8 cellular contexts compared by ENCODE assay signal in genomic region chr4:183987987-183988392, GRCh38.
DNase-seq lines count a peak whose midpoint lies in the region; ATAC-seq, FAIRE-seq and TF ChIP-seq lines count a peak whose summit lies in the region.

No MANE protein-coding gene starts in this region.

- intact Hi-C loops in heart left ventricle (cut with DNase I) = loop anchor here in 8 of 10 donors (1.0 to 10.0 kb wide), 9 partner anchors 26 to 153 kb away; partner anchors contain the start of gene STOX2 (in 8 of the 8)
- intact Hi-C loops in pancreas (cut with DNase I) = no loop called here

- H3K4me1 ChIP-seq in HUES48 (ENCODE audit: control insufficient read depth, insufficient read depth, low read length) (peaks cover 32% of the 10 kb centered on the region), heart left ventricle (peaks cover 0 to 72% (median 22%) of the 10 kb centered on the region in 12 donors), pancreas (no peaks in the 10 kb centered on the region)

- H3K27me3 ChIP-seq in HUES48 (ENCODE audit: control insufficient read depth, insufficient read depth, low read length) (peaks cover 22% of the 10 kb centered on the region), heart left ventricle (no peaks in the 10 kb centered on the region), pancreas (no peaks in the 10 kb centered on the region)

- FAIRE-seq in pancreas (lab: Jason Lieb, UNC) = no peak

- H3K4me3 ChIP-seq in HUES48 (ENCODE audit: low read depth, low read length) = peak overlapping the region; percentile 55
- H3K4me3 ChIP-seq in WI38 (ENCODE audit: low read depth, low read length) = peak overlapping the region; percentile 40
- H3K4me3 ChIP-seq in heart left ventricle = peak overlapping the region; percentile 12 to 56 (median 48)
- H3K4me3 ChIP-seq in pancreas = peak overlapping the region in 1 of 4 donors; percentile 22

- ATAC-seq in heart left ventricle = peak; percentile 90 to 94 (median 92)
- ATAC-seq in pancreas = peak; percentile 66 to 94 (median 86)
- no peak for ATAC-seq in GM21528 (IDR thresholded peaks at IDR 0.05; ENCODE audit: low FRiP score, unreplicated experiment)

- H3K27ac ChIP-seq in HUES48 (ENCODE audit: low read depth, low read length) (peak overlapping the region; percentile 91), heart left ventricle (peak overlapping the region; percentile 63 to 94 (median 86)), pancreas (peak overlapping the region in 2 of 4 donors; percentile 26 to 42)

- no peaks in the 10 kb centered on the region for H3K9me3 ChIP-seq in HUES48 (ENCODE audit: control insufficient read depth, insufficient read depth, low read length)
- no peaks in the 10 kb centered on the region for H3K9me3 ChIP-seq in heart left ventricle
- no peaks in the 10 kb centered on the region for H3K9me3 ChIP-seq in pancreas

- DNase-seq in A172 (ENCODE audit: low spot score) = peak; percentile 92
- peak; percentile 67 to 88 (median 82) for DNase-seq in heart left ventricle
- peak in 3 of 6 donors; percentile 13 to 25 (median 21) for DNase-seq in pancreas
- DNase-seq in activated CD4-positive, alpha-beta T cell treated with anti-CD3 and anti-CD28 coated beads, Interleukin-2, amount 50 U/mL, for 1 hour = no peak
- DNase-seq in NK-92 treated with Interleukin-12 subunit alpha and Interleukin-12 subunit beta, amount 100 ng/mL, for 24 hours (lab: John Stamatoyannopoulos, UW) = no peak

- 1 to 12% (median 5%) methylated on average over 10 of the region's 10 CpGs for WGBS in heart left ventricle, 4 donors
- 54 to 61% methylated on average over 10 of the region's 10 CpGs for WGBS in pancreas, 2 donors

- peak overlapping the region; percentile 76 for H3K9ac ChIP-seq in HUES48 (ENCODE audit: low read depth, low read length)

- H3K36me3 ChIP-seq in HUES48 (ENCODE audit: control insufficient read depth, insufficient read depth, low read length) (no peaks in the 10 kb centered on the region), heart left ventricle (no peaks in the 10 kb centered on the region), pancreas (no peaks in the 10 kb centered on the region)

- TF ChIP-seq POLR2A in heart left ventricle (IDR thresholded peaks at IDR 0.05) = peak in 1 of 2 donors; percentile 73

- no peak for TF ChIP-seq CTCF in WI38 (IDR thresholded peaks at IDR 0.05; ENCODE audit: low read depth, low read length)
- TF ChIP-seq CTCF in heart left ventricle (IDR thresholded peaks at IDR 0.05) = no peak
- TF ChIP-seq CTCF in pancreas (IDR thresholded peaks at IDR 0.05) = no peak

Comparison
In these comparisons a context has a peak if more than half of its experiments do, and no peak if none do; other contexts are left out.
1. DNase-seq: peak in A172 (single experiment) and heart left ventricle (5 of 5); none in activated CD4-positive, alpha-beta T cell treated with anti-CD3 and anti-CD28 coated beads, Interleukin-2, amount 50 U/mL, for 1 hour (single experiment) and NK-92 treated with Interleukin-12 subunit alpha and Interleukin-12 subunit beta, amount 100 ng/mL, for 24 hours (single experiment).
2. intact Hi-C loops: an anchor here in heart left ventricle (1.0 to 10.0 kb wide); none called in pancreas.